Comparison of ENCODE assay signal across 26 cellular contexts in the genomic region with DNA sequence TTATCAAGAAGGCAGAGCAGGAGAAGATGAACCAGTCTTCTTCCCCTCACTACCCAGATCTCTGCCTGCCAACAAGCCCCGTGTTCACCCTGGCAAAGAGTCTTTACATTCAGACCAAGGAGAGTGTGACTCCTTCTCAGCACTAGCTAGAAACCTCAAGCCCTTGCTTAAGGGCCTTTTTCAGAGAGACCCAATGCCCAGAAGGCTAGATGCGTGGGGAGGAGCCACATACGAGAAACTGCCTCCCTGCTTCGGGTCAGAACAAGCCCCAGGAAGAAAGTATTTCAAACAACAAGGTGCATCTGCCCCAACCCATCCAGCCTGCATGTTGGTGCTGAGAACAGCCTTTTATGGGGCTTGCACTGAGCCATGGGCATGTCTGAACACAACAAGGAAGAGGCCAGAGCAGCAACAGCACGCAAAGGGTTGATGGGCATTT.
A peak's percentile ranks its signal among the peaks of the same experiment; 100 is the strongest.
DNase-seq lines count a peak whose midpoint lies in the region; ATAC-seq and TF ChIP-seq lines count a peak whose summit lies in the region.
"Had no signal": no experiment of that assay in that cellular context is flagged by ENCODE, and none has a peak within 500 bp of the region (broad histone marks: within the 10 kb centered on the region; RNA-seq: fewer than 3 reads in every experiment).

No MANE protein-coding gene starts in this region.

- no peak for TF ChIP-seq CTCF in RWPE2 (IDR thresholded peaks at IDR 0.05; ENCODE audit: poor library complexity, severe bottlenecking)
- TF ChIP-seq CTCF in foreskin keratinocyte (conservative IDR thresholded peaks at IDR 0.05) = no peak
- no peak for TF ChIP-seq CTCF in progenitor cell of endocrine pancreas (IDR thresholded peaks at IDR 0.05; ENCODE audit: unreplicated experiment)

- no peaks in the 10 kb centered on the region for H3K27me3 Mint-ChIP-seq in progenitor cell of endocrine pancreas

- H3K9me3 ChIP-seq in ES-I3 (ENCODE audit: control insufficient read depth, insufficient read depth, low read length) (no peaks in the 10 kb centered on the region), RWPE2 (ENCODE audit: severe bottlenecking) (no peaks in the 10 kb centered on the region)
- H3K9me3 ChIP-seq: uterus had no signal

- no peak for DNase-seq in RWPE2 (ENCODE audit: low spot score)
- peak in 1 of 2 donors; percentile 78 for DNase-seq in foreskin keratinocyte
- no peak for DNase-seq in progenitor cell of endocrine pancreas (ENCODE audit: low spot score, unreplicated experiment)
- no peak for DNase-seq in inferior parietal cortex (ENCODE audit: extremely low spot score)
- no peak for DNase-seq in NCI-H1417 (lab: John Stamatoyannopoulos, UW)
- DNase-seq in NAMALWA (ENCODE audit: low spot score) = no peak
- no peak for DNase-seq in SIG-M5 treated with dmso at 0.1 percent for 504 hours (lab: John Stamatoyannopoulos, UW; ENCODE audit: unreplicated experiment)
- DNase-seq: ACHN; activated CD4-positive, alpha-beta T cell treated with anti-CD3 and anti-CD28 coated beads for 48 hours; aorta; cerebellar nuclear complex; effector CD8-positive, alpha-beta T cell; GF-D8; KG1; left cardiac atrium; mesenchymal stem cell; naive B cell; NCI-H2227 treated with DMSO at 0.1 percent for 48 hours; right cardiac atrium; SIG-M5; stimulated activated CD4-positive, alpha-beta T cell treated with anti-CD3 and anti-CD28 coated beads, Interleukin-15, amount 100 ng/mL, for 24 hours; stimulated activated CD8-positive, alpha-beta memory T cell treated with anti-CD3 and anti-CD28 coated beads, Interleukin-4, amount 100 ng/mL, for 48 hours; uterus had no signal

- H3K4me1 Mint-ChIP-seq in progenitor cell of endocrine pancreas (ENCODE audit: low read depth) = peaks cover 50% of the 10 kb centered on the region
- H3K4me1 Mint-ChIP-seq: activated naive CD4-positive, alpha-beta T cell treated with anti-CD3 and anti-CD28 coated beads, Interleukin-2, amount 50 U/mL, for 24 hours; naive B cell had no signal

- ATAC-seq in RWPE2 (ENCODE audit: low read depth) (no peak), foreskin keratinocyte (no peak)
- ATAC-seq: left cardiac atrium, right cardiac atrium had no signal

- peak overlapping the region; percentile 51 for H3K4me3 ChIP-seq in RWPE2 (ENCODE audit: severe bottlenecking)
- H3K4me3 ChIP-seq: uterus had no signal

- H3K36me3 Mint-ChIP-seq in progenitor cell of endocrine pancreas (ENCODE audit: insufficient read depth) = no peaks in the 10 kb centered on the region
- H3K36me3 Mint-ChIP-seq: activated naive CD4-positive, alpha-beta T cell treated with anti-CD3 and anti-CD28 coated beads, Interleukin-2, amount 50 U/mL, for 24 hours; naive B cell had no signal

- H3K4me3 Mint-ChIP-seq in progenitor cell of endocrine pancreas (ENCODE audit: low read depth) = peak overlapping the region; percentile 72
- H3K4me3 Mint-ChIP-seq: activated naive CD4-positive, alpha-beta T cell treated with anti-CD3 and anti-CD28 coated beads, Interleukin-2, amount 50 U/mL, for 24 hours; activated T-helper 1 cell treated with anti-CD3 and anti-CD28 coated beads, Interleukin-12 subunit alpha, Interleukin-12 subunit beta, Interleukin-2, Interleukin-4 antibody, amounts not matched to agents 30 ng/mL and 10 ng/mL and 1 ng/mL, durations not matched to agents 14 hours and 24 hours and 36 hours; naive B cell had no signal

- peak overlapping the region; percentile 83 for H3K9ac ChIP-seq in ES-I3 (ENCODE audit: low read depth, low read length)

- peaks cover 55% of the 10 kb centered on the region for H3K4me1 ChIP-seq in ES-I3 (ENCODE audit: insufficient read depth, low read length)
- peaks cover 35% of the 10 kb centered on the region for H3K4me1 ChIP-seq in RWPE2 (ENCODE audit: insufficient read depth, poor library complexity, severe bottlenecking)
- peaks cover 11% of the 10 kb centered on the region for H3K4me1 ChIP-seq in foreskin keratinocyte

- H3K27me3 ChIP-seq in RWPE2 (ENCODE audit: insufficient read depth, poor library complexity, severe bottlenecking) = no peaks in the 10 kb centered on the region
- no peaks in the 10 kb centered on the region for H3K27me3 ChIP-seq in foreskin keratinocyte
- H3K27me3 ChIP-seq: uterus had no signal

- no peaks in the 10 kb centered on the region for H3K9me3 Mint-ChIP-seq in progenitor cell of endocrine pancreas (ENCODE audit: low read depth)
- H3K9me3 Mint-ChIP-seq: activated naive CD4-positive, alpha-beta T cell treated with anti-CD3 and anti-CD28 coated beads, Interleukin-2, amount 50 U/mL, for 24 hours; activated T-helper 1 cell treated with anti-CD3 and anti-CD28 coated beads, Interleukin-12 subunit alpha, Interleukin-12 subunit beta, Interleukin-2, Interleukin-4 antibody, amounts not matched to agents 30 ng/mL and 10 ng/mL and 1 ng/mL, durations not matched to agents 14 hours and 24 hours and 36 hours had no signal

- H3K36me3 ChIP-seq in ES-I3 (ENCODE audit: insufficient read depth, low read length) = peaks cover 25% of the 10 kb centered on the region; the same call in 1 of the 2 replicates
- H3K36me3 ChIP-seq in RWPE2 (ENCODE audit: low read depth) = peaks cover 40% of the 10 kb centered on the region
- H3K36me3 ChIP-seq: uterus had no signal

- H3K27ac ChIP-seq in RWPE2 (ENCODE audit: poor library complexity, severe bottlenecking) (peak overlapping the region; percentile 99), foreskin keratinocyte (peak overlapping the region; percentile 90)
- H3K27ac ChIP-seq: uterus had no signal

- peak overlapping the region; percentile 87 for H3K27ac Mint-ChIP-seq in progenitor cell of endocrine pancreas
- H3K27ac Mint-ChIP-seq: activated naive CD4-positive, alpha-beta T cell treated with anti-CD3 and anti-CD28 coated beads, Interleukin-2, amount 50 U/mL, for 24 hours; activated T-helper 1 cell treated with anti-CD3 and anti-CD28 coated beads, Interleukin-12 subunit alpha, Interleukin-12 subunit beta, Interleukin-2, Interleukin-4 antibody, amounts not matched to agents 30 ng/mL and 10 ng/mL and 1 ng/mL, durations not matched to agents 14 hours and 24 hours and 36 hours had no signal
